8 cellular contexts compared by ENCODE assay signal in the genomic region with DNA sequence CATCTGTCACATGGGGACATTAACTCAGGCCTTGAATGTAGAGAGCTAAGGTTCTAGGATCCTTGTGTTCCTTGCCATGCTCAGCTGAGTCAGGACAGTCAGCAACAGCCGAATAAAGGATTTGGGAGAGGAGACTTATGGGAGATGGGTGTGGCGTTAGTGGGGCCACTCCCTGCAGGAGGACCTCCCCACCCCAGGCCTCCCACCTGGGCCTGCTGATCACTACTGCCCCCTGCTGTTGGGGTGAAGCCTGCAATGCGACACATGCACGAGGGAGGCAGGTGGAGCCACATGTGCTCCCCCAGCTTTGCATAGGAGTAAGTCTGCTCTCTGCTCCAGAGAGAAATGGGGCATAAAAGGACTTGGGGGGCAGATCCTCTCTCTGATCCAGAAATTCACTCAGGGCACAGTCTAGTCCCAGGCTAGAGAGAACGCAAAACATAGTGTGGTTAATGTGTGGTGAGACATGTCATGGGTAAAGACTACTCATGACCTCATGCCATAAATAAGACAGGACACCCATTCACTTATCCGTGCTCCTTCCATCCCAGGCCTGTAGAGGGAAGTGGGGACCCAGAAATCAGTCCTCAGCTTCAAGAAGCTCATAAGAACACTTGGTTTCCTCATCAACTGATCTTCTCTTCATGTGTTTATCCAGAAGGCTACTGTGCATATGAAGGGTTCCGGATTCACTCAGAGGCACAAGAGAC. TPM values are rescaled to one million over a fixed set of nuclear protein-coding genes. Genes with fewer than 3 reads are reported as not detected.
DNase-seq lines count a peak whose midpoint lies in the region; ATAC-seq, FAIRE-seq and TF ChIP-seq lines count a peak whose summit lies in the region.

No MANE protein-coding gene starts in this region.

- H3K9me3 ChIP-seq in GM12878 (replicated peaks; ENCODE audit: control insufficient read depth, insufficient read depth, low read length): no peaks in the 10 kb centered on the region

- in situ Hi-C loops in GM12878 (cut with MboI): no loop called here

- TF ChIP-seq CTCF in GM12878 (IDR thresholded peaks at IDR 0.05 in 2 of 3, conservative IDR thresholded peaks at IDR 0.05 in 1 of 3; ENCODE audit: control insufficient read depth in 2 of 3, extremely low read depth in 1 of 3, insufficient read depth in 1 of 3, low read depth in 3 of 3, low read length in 3 of 3): peak; percentile 18 to 45 (median 42); a peak in 5 of 6 replicates

- FAIRE-seq in GM12878 (lab: Jason Lieb, UNC): peak; percentile 52

- H3K27me3 ChIP-seq in GM12878 (replicated peaks in 1 of 2; ENCODE audit: control insufficient read depth in 2 of 2, insufficient read depth in 2 of 2, low read length in 1 of 2) (no peaks in the 10 kb centered on the region), mesendoderm (ENCODE audit: insufficient read depth, low read length, poor library complexity) (no peaks in the 10 kb centered on the region)

- intact Hi-C loops in GM12878 (cut with micrococcal nuclease; ENCODE audit: unreplicated experiment): no loop called here

- no peaks in the 10 kb centered on the region for H4K20me1 ChIP-seq in GM12878 (ENCODE audit: control insufficient read depth, insufficient read depth)

- RAD21 ChIA-PET in GM12878 (lab: Charles Lee; ENCODE audit: unreplicated experiment): no interaction called here

- no peak overlapping the region for H4K8ac ChIP-seq in mesendoderm (ENCODE audit: low read depth, low read length)

- H3K79me1 ChIP-seq in mesendoderm (ENCODE audit: low read length): no peaks in the 10 kb centered on the region

- peak; percentile 76 for ATAC-seq in GM12878

- no peak for TF ChIP-seq POLR2A in GM12878 (IDR thresholded peaks at IDR 0.05; ENCODE audit: low read depth, low read length)

- H3K18ac ChIP-seq in mesendoderm (ENCODE audit: low read length): no peak overlapping the region

- peak; percentile 26; the same call in 1 of the 2 replicates for TF ChIP-seq RAD21 in GM12878 (IDR thresholded peaks at IDR 0.05; ENCODE audit: insufficient read depth, low read depth, low read length)

- no peak for TF ChIP-seq EP300 in GM12878 (IDR thresholded peaks at IDR 0.05; ENCODE audit: borderline replicate concordance in 1 of 2, control insufficient read depth in 1 of 2, low read depth in 2 of 2, low read length in 2 of 2)

- H2BK120ac ChIP-seq in mesendoderm (ENCODE audit: low read depth, low read length): no peak overlapping the region

- DNase-seq in EL (peak; percentile 7), HuH-7 (ENCODE audit: low spot score) (peak; percentile 57), GM12878 (ENCODE audit: low read depth, low spot score) (no peak), mesendoderm (peak; percentile 83), GM19238 (ENCODE audit: insufficient read length, low spot score) (no peak), KG1 (lab: John Stamatoyannopoulos, UW) (no peak), NCI-H2029 (lab: John Stamatoyannopoulos, UW) (no peak), midbrain (lab: John Stamatoyannopoulos, UW) (no peak)

- H2BK5ac ChIP-seq in mesendoderm (ENCODE audit: low read length): no peak overlapping the region

- SMC1A ChIA-PET in GM12878 (lab: Charles Lee; ENCODE audit: uncharacterized antibody, unreplicated experiment): interaction anchor here (0.7 kb wide), 1 partner anchor 9 kb away, joined by 3 read pairs; no protein-coding TSS in a partner anchor

- H3K27ac ChIP-seq in GM12878 (ENCODE audit: control insufficient read depth, insufficient read depth) (no peak overlapping the region), mesendoderm (ENCODE audit: low read depth, low read length) (no peak overlapping the region)

- H3K23ac ChIP-seq in mesendoderm (ENCODE audit: low read length): no peak overlapping the region

- no peak overlapping the region for H4K5ac ChIP-seq in mesendoderm (ENCODE audit: low read length)

- no peak overlapping the region for H2AK5ac ChIP-seq in mesendoderm (ENCODE audit: low read length)

- BruUV-seq in GM12878 (replicated peaks; lab: Mats Ljungman, UMichigan): no TSS peak

- H3K4me2 ChIP-seq in GM12878 (ENCODE audit: control insufficient read depth, insufficient read depth) (no peak overlapping the region), mesendoderm (ENCODE audit: low read length) (no peak overlapping the region)

- H3K79me2 ChIP-seq in GM12878 (ENCODE audit: control insufficient read depth, insufficient read depth, low read length): no peaks in the 10 kb centered on the region
- no peaks in the 10 kb centered on the region for H3K79me2 ChIP-seq in mesendoderm (ENCODE audit: control insufficient read depth, insufficient read depth, low read length)

- no peaks in the 10 kb centered on the region for H3K36me3 ChIP-seq in GM12878 (ENCODE audit: control insufficient read depth in 2 of 2, insufficient read depth in 2 of 2, low read length in 1 of 2)
- no peaks in the 10 kb centered on the region for H3K36me3 ChIP-seq in mesendoderm (ENCODE audit: control insufficient read depth, insufficient read depth, low read length)

- CTCF ChIA-PET in GM12878 (lab: Yijun Ruan, JAX): interaction anchor here (1.0 to 1.5 kb wide), 2 partner anchors 22 to 95 kb away, joined by 3 to 4 read pairs; no protein-coding TSS in a partner anchor

- 28% methylated on average over 7 of the region's 7 CpGs for WGBS in GM12878 (ENCODE audit: insufficient coverage, insufficient replicate concordance, low lambda C conversion rate, missing lambda C conversion rate)
- WGBS in mesendoderm (ENCODE audit: extremely low coverage, insufficient coverage, low lambda C conversion rate): no CpG with 5 or more reads among the region's 7 CpGs

- no peak overlapping the region for H2BK15ac ChIP-seq in mesendoderm (replicated peaks; ENCODE audit: low read depth)

- POLR2A ChIA-PET in GM12878 (lab: Charles Lee): no interaction called here

- H3K4me1 ChIP-seq in GM12878 (ENCODE audit: control insufficient read depth, insufficient read depth, low read length): no peaks in the 10 kb centered on the region
- H3K4me1 ChIP-seq in mesendoderm (ENCODE audit: control insufficient read depth, low read depth, low read length): peaks cover 10% of the 10 kb centered on the region

- no peak overlapping the region for H2AFZ ChIP-seq in GM12878 (ENCODE audit: control insufficient read depth, low read depth, low read length)

- H3K4me3 ChIP-seq in GM12878: no peak overlapping the region
- H3K4me3 ChIP-seq in mesendoderm (ENCODE audit: low read length): no peak overlapping the region

- H3K56ac ChIP-seq in mesendoderm (ENCODE audit: low read length): no peak overlapping the region

- H3K9ac ChIP-seq in GM12878 (ENCODE audit: control insufficient read depth, insufficient read depth, low read length) (no peak overlapping the region), mesendoderm (ENCODE audit: low read length) (no peak overlapping the region)

- no peak overlapping the region for H3K4ac ChIP-seq in mesendoderm (ENCODE audit: low read depth, low read length)

TF ChIP-seq in GM12878, 131 proteins besides CTCF, POLR2A, EP300 and RAD21 (continues in another document):
- TF ChIP-seq SMAD1 (IDR thresholded peaks at IDR 0.05; ENCODE audit: low read depth, partially characterized antibody) (no peak), ZZZ3 (IDR thresholded peaks at IDR 0.05; ENCODE audit: control insufficient read depth, insufficient read length, low read depth) (no peak), EZH2 (IDR thresholded peaks at IDR 0.05; ENCODE audit: borderline replicate concordance, control insufficient read depth, low read depth, low read length) (no peak), ZNF384 (IDR thresholded peaks at IDR 0.05; ENCODE audit: borderline replicate concordance, low read depth, low read length) (no peak)

RNA-seq across cellular contexts. Expression of gene RBP1, which starts 19.4 kb away (rescaled TPM):
- total RNA-seq in GM12878 (2013; cell fraction: nucleolus; rRNA removed): 0.83 and 0.88 TPM in 2 replicates
- total RNA-seq in GM12878 (2014; rRNA removed): 1.6 and 3.1 TPM in 2 replicates
- 1.5 and 2.7 TPM in 2 replicates for total RNA-seq in GM12878 (2014; rRNA removed; fragmentation: Illumina TruSeq; extraction: Trizol)
- 1.7 and 3.1 TPM in 2 replicates for total RNA-seq in GM12878 (2021)
- polyA plus RNA-seq in GM12878 (2011; ENCODE audit: low read depth): not detected
- polyA plus RNA-seq in GM12878 (2011; rRNA removed): 0.45 and 1.3 TPM in 2 replicates
- polyA plus RNA-seq in GM12878 (2011; cell fraction: cytosol; rRNA removed): 0.92 and 1.8 TPM in 2 replicates
- polyA plus RNA-seq in GM12878 (2011; cell fraction: nucleus; rRNA removed): 0.76 and 1.1 TPM in 2 replicates
- 0.25 TPM in 1 of 2 replicates, not detected in the other for polyA plus RNA-seq in GM12878 (2012)
- 1.3 and 2.6 TPM in 2 replicates for polyA plus RNA-seq in GM12878 (2014; fragmentation: Illumina TruSeq; extraction: Trizol)
- 1 to 10 TPM; 3.0 to 5.0 TPM for polyA plus RNA-seq in GM12878 (2014; fragmentation: Nextera tagmentation; extraction: Ambion mirVana)
- polyA plus RNA-seq in GM12878 (2014; rRNA removed): 3.8 TPM in 2 replicates
- 1 to 10 TPM; 1.1 to 1.6 TPM for polyA plus RNA-seq in GM12878 (2016; fragmentation: Nextera tagmentation; extraction: Ambion mirVana)
- 0.22 and 0.62 TPM in 2 replicates for polyA minus RNA-seq in GM12878 (2011; rRNA and poly(A)+ RNA removed)
- not detected in 2 replicates for polyA minus RNA-seq in GM12878 (2011; cell fraction: cytosol; rRNA and poly(A)+ RNA removed)
- polyA minus RNA-seq in GM12878 (2011; cell fraction: nucleus; rRNA and poly(A)+ RNA removed): not detected in 2 replicates
- polyA plus RNA-seq in mesendoderm (2013, experiment 1 of 2): 62.3 TPM
- polyA plus RNA-seq in mesendoderm (2013, experiment 2 of 2): 63.4 TPM

RNA-seq across cellular contexts. Expression of gene RBP2, which starts 43.9 kb away (rescaled TPM):
- not detected in 2 replicates for total RNA-seq in GM12878 (2013; cell fraction: nucleolus; rRNA removed)
- total RNA-seq in GM12878 (2014; rRNA removed): not detected in 2 replicates
- not detected in 2 replicates for total RNA-seq in GM12878 (2014; rRNA removed; fragmentation: Illumina TruSeq; extraction: Trizol)
- not detected in 2 replicates for total RNA-seq in GM12878 (2021)
- not detected for polyA plus RNA-seq in GM12878 (2011; ENCODE audit: low read depth)
- polyA plus RNA-seq in GM12878 (2011; rRNA removed): not detected in 2 replicates
- not detected in 2 replicates for polyA plus RNA-seq in GM12878 (2011; cell fraction: cytosol; rRNA removed)
- polyA plus RNA-seq in GM12878 (2011; cell fraction: nucleus; rRNA removed): not detected in 2 replicates
- polyA plus RNA-seq in GM12878 (2012): not detected in 2 replicates
- polyA plus RNA-seq in GM12878 (2014; fragmentation: Illumina TruSeq; extraction: Trizol): not detected in 2 replicates
- not detected for polyA plus RNA-seq in GM12878 (2014; fragmentation: Nextera tagmentation; extraction: Ambion mirVana)
- not detected in 2 replicates for polyA plus RNA-seq in GM12878 (2014; rRNA removed)
- not detected for polyA plus RNA-seq in GM12878 (2016; fragmentation: Nextera tagmentation; extraction: Ambion mirVana)
- not detected in 2 replicates for polyA minus RNA-seq in GM12878 (2011; rRNA and poly(A)+ RNA removed)
- polyA minus RNA-seq in GM12878 (2011; cell fraction: cytosol; rRNA and poly(A)+ RNA removed): not detected in 2 replicates
- not detected in 2 replicates for polyA minus RNA-seq in GM12878 (2011; cell fraction: nucleus; rRNA and poly(A)+ RNA removed)
- polyA plus RNA-seq in mesendoderm (2013, experiment 1 of 2): not detected
- polyA plus RNA-seq in mesendoderm (2013, experiment 2 of 2): not detected

Comparison
In these comparisons a context has a peak if more than half of its experiments do, and no peak if none do; other contexts are left out.
1. DNase-seq: peak in EL (single experiment), HuH-7 (single experiment) and mesendoderm (single experiment); none in GM12878 (single experiment), GM19238 (single experiment), KG1 (single experiment), NCI-H2029 (single experiment) and midbrain (single experiment).